Comparison of ENCODE assay signal across 9 cellular contexts in genomic region chr10:87866575-87866974, GRCh38. TPM values are rescaled to one million over a fixed set of nuclear protein-coding genes. Genes with fewer than 3 reads are reported as not detected.
A peak's percentile ranks its signal among the peaks of the same experiment; 100 is the strongest.
DNase-seq lines count a peak whose midpoint lies in the region; ATAC-seq and FAIRE-seq lines count a peak whose summit lies in the region.
"Had no signal": no experiment of that assay in that cellular context is flagged by ENCODE, and none has a peak within 500 bp of the region (broad histone marks: within the 10 kb centered on the region; RNA-seq: fewer than 3 reads in every experiment).

No MANE protein-coding gene starts in this region.

- no peak overlapping the region for H3K27ac Mint-ChIP-seq in activated CD4-positive, alpha-beta memory T cell treated with anti-CD3 and anti-CD28 coated beads, Interleukin-2, amount 10 ng/mL, durations not matched to agents 7 days and 5 days
- H3K27ac Mint-ChIP-seq in stimulated activated naive CD8-positive, alpha-beta T cell treated with anti-CD3 and anti-CD28 coated beads, Interleukin-15, amount 100 ng/mL, for 72 hours = peak overlapping the region in 1 of 2 donors; percentile 35

- POLR2A ChIA-PET in activated CD4-positive, alpha-beta memory T cell treated with anti-CD3 and anti-CD28 coated beads, Interleukin-2, amount 10 ng/mL, durations not matched to agents 7 days and 5 days (lab: Charles Lee) = interaction anchor here (1.0 to 6.5 kb wide), 3 partner anchors 49 to 520 kb away, joined by 4 to 136 read pairs (median 5); partner anchors contain the start of gene ATAD1

- CTCF ChIA-PET in activated CD4-positive, alpha-beta memory T cell treated with anti-CD3 and anti-CD28 coated beads, Interleukin-2, amount 10 ng/mL, durations not matched to agents 7 days and 5 days (lab: Charles Lee) = interaction anchor here (1.0 to 2.5 kb wide), 4 partner anchors 48 to 522 kb away, joined by 3 to 19 read pairs (median 3); no protein-coding TSS in a partner anchor

- no peaks in the 10 kb centered on the region for H3K27me3 Mint-ChIP-seq in activated CD4-positive, alpha-beta memory T cell treated with anti-CD3 and anti-CD28 coated beads, Interleukin-2, amount 10 ng/mL, durations not matched to agents 7 days and 5 days
- H3K27me3 Mint-ChIP-seq in stimulated activated naive CD8-positive, alpha-beta T cell treated with anti-CD3 and anti-CD28 coated beads, Interleukin-15, amount 100 ng/mL, for 72 hours = no peaks in the 10 kb centered on the region

- peaks cover 48% of the 10 kb centered on the region for H3K4me1 Mint-ChIP-seq in activated CD4-positive, alpha-beta memory T cell treated with anti-CD3 and anti-CD28 coated beads, Interleukin-2, amount 10 ng/mL, durations not matched to agents 7 days and 5 days
- H3K4me1 Mint-ChIP-seq in stimulated activated naive CD8-positive, alpha-beta T cell treated with anti-CD3 and anti-CD28 coated beads, Interleukin-15, amount 100 ng/mL, for 72 hours = peaks cover 32% of the 10 kb centered on the region

- FAIRE-seq in urothelium cell line (lab: Jason Lieb, UNC) = no peak
- FAIRE-seq in HTR-8/SVneo (lab: Jason Lieb, UNC) = no peak

- peak; percentile 1 for DNase-seq in NCI-H1105 treated with DMSO at 0.1 percent for 48 hours (lab: John Stamatoyannopoulos, UW)
- no peak for DNase-seq in NCI-H1105 (lab: John Stamatoyannopoulos, UW)
- DNase-seq in activated CD4-positive, alpha-beta memory T cell treated with anti-CD3 and anti-CD28 coated beads, Interleukin-2, amount 10 ng/mL, durations not matched to agents 7 days and 5 days = no peak
- DNase-seq in stimulated activated naive CD8-positive, alpha-beta T cell treated with anti-CD3 and anti-CD28 coated beads, Interleukin-15, amount 100 ng/mL, for 72 hours = no peak
- no peak for DNase-seq in urothelium cell line (ENCODE audit: low spot score)
- DNase-seq in NCI-H1417 treated with DMSO at 0.1 percent for 48 hours (lab: John Stamatoyannopoulos, UW) = no peak
- no peak for DNase-seq in HTR-8/SVneo (ENCODE audit: insufficient read length, low spot score)
- DNase-seq: activated CD4-positive, alpha-beta T cell treated with anti-CD3 and anti-CD28 coated beads, Interleukin-2, amount 50 U/mL, for 1 hour had no signal

- peak overlapping the region; percentile 99 for H3K4me3 ChIP-seq in iPS-11a (ENCODE audit: low read depth, low read length)

- no peak for ATAC-seq in stimulated activated naive CD8-positive, alpha-beta T cell treated with anti-CD3 and anti-CD28 coated beads, Interleukin-15, amount 100 ng/mL, for 72 hours

- no peaks in the 10 kb centered on the region for H3K9me3 Mint-ChIP-seq in activated CD4-positive, alpha-beta memory T cell treated with anti-CD3 and anti-CD28 coated beads, Interleukin-2, amount 10 ng/mL, durations not matched to agents 7 days and 5 days
- H3K9me3 Mint-ChIP-seq in stimulated activated naive CD8-positive, alpha-beta T cell treated with anti-CD3 and anti-CD28 coated beads, Interleukin-15, amount 100 ng/mL, for 72 hours = no peaks in the 10 kb centered on the region

- H3K4me3 Mint-ChIP-seq in activated CD4-positive, alpha-beta memory T cell treated with anti-CD3 and anti-CD28 coated beads, Interleukin-2, amount 10 ng/mL, durations not matched to agents 7 days and 5 days = peak overlapping the region; percentile 92
- H3K4me3 Mint-ChIP-seq in stimulated activated naive CD8-positive, alpha-beta T cell treated with anti-CD3 and anti-CD28 coated beads, Interleukin-15, amount 100 ng/mL, for 72 hours = peak overlapping the region; percentile 97 to 98

- H3K36me3 Mint-ChIP-seq in activated CD4-positive, alpha-beta memory T cell treated with anti-CD3 and anti-CD28 coated beads, Interleukin-2, amount 10 ng/mL, durations not matched to agents 7 days and 5 days (ENCODE audit: low read depth) = peaks cover 47% of the 10 kb centered on the region

RNA-seq across cellular contexts. Expression of gene PTEN, which starts 3.1 kb away (rescaled TPM):
- 10 to 100 TPM; 88.5 to 89.2 TPM for total RNA-seq in activated CD4-positive, alpha-beta memory T cell treated with anti-CD3 and anti-CD28 coated beads, Interleukin-2, amount 10 ng/mL, durations not matched to agents 7 days and 5 days

RNA-seq across cellular contexts. Expression of gene KLLN, which starts 3.2 kb away (rescaled TPM):
- under 1 TPM; 0.81 to 0.95 TPM for total RNA-seq in activated CD4-positive, alpha-beta memory T cell treated with anti-CD3 and anti-CD28 coated beads, Interleukin-2, amount 10 ng/mL, durations not matched to agents 7 days and 5 days

RNA-seq across cellular contexts. Expression of gene ATAD1, which starts 48.5 kb away (rescaled TPM):
- 10 to 100 TPM; 38.5 to 42.2 TPM for total RNA-seq in activated CD4-positive, alpha-beta memory T cell treated with anti-CD3 and anti-CD28 coated beads, Interleukin-2, amount 10 ng/mL, durations not matched to agents 7 days and 5 days
